ENCODE assay signal across 11 cellular contexts in genomic region chr19:18433735-18434398, GRCh38. TPM values are rescaled to one million over a fixed set of nuclear protein-coding genes. Genes with fewer than 3 reads are reported as not detected.
A peak's percentile ranks its signal among the peaks of the same experiment; 100 is the strongest.
DNase-seq lines count a peak whose midpoint lies in the region; ATAC-seq, FAIRE-seq and TF ChIP-seq lines count a peak whose summit lies in the region.
"Had no signal": no experiment of that assay in that cellular context is flagged by ENCODE, and none has a peak within 500 bp of the region (broad histone marks: within the 10 kb centered on the region; RNA-seq: fewer than 3 reads in every experiment).

No MANE protein-coding gene starts in this region.

- no peak for FAIRE-seq in HepG2 (lab: Jason Lieb, UNC)

- no peaks in the 10 kb centered on the region for H3K9me3 ChIP-seq in breast epithelium
- no peaks in the 10 kb centered on the region for H3K9me3 ChIP-seq in mammary epithelial cell (replicated peaks; ENCODE audit: insufficient read depth, low read length)
- H3K9me3 ChIP-seq in HepG2 (ENCODE audit: low read length) = no peaks in the 10 kb centered on the region

- BruUV-seq in mammary epithelial cell (replicated peaks; lab: Mats Ljungman, UMichigan) = no TSS peak
- BruUV-seq in HepG2 (replicated peaks; lab: Mats Ljungman, UMichigan) = no TSS peak

- peak overlapping the region; percentile 72 to 86 for H3K27ac ChIP-seq in breast epithelium
- no peak overlapping the region for H3K27ac ChIP-seq in mammary epithelial cell (ENCODE audit: insufficient read depth, low read depth, low read length)
- no peak overlapping the region for H3K27ac ChIP-seq in HepG2 (ENCODE audit: extremely low read length, insufficient read depth, low read length)
- H3K27ac ChIP-seq in urinary bladder (ENCODE audit: low read depth) = no peak overlapping the region
- H3K27ac ChIP-seq: GM23248 had no signal

- H3K27me3 ChIP-seq in breast epithelium (no peaks in the 10 kb centered on the region), mammary epithelial cell (ENCODE audit: insufficient read depth, low read length) (no peaks in the 10 kb centered on the region), HepG2 (ENCODE audit: control insufficient read depth in 1 of 2, insufficient read depth in 2 of 2, low read length in 2 of 2) (no peaks in the 10 kb centered on the region)

- POLR2A ChIA-PET in HepG2 (lab: Yijun Ruan, JAX) = no interaction called here

- H3K36me3 ChIP-seq in breast epithelium (no peaks in the 10 kb centered on the region), mammary epithelial cell (ENCODE audit: insufficient read depth, low read length) (peaks cover 1% of the 10 kb centered on the region), HepG2 (replicated peaks in 1 of 2; ENCODE audit: control insufficient read depth in 1 of 2, insufficient read depth in 2 of 2, low read length in 2 of 2) (peaks cover 1 to 3% of the 10 kb centered on the region in 2 experiments; a peak in 1 of 5 replicates), urinary bladder (ENCODE audit: insufficient read depth) (no peaks in the 10 kb centered on the region)

- TF ChIP-seq POLR2A in breast epithelium (IDR thresholded peaks at IDR 0.05) (no peak), HepG2 (IDR thresholded peaks at IDR 0.05; ENCODE audit: insufficient read depth in 1 of 2, low read depth in 2 of 2, low read length in 2 of 2) (no peak)

- H3K4me1 ChIP-seq in breast epithelium = peaks cover 0 to 31% of the 10 kb centered on the region in 2 donors
- H3K4me1 ChIP-seq in mammary epithelial cell (ENCODE audit: insufficient read depth, low read length) = peaks cover 31% of the 10 kb centered on the region
- peaks cover 9% of the 10 kb centered on the region for H3K4me1 ChIP-seq in HepG2 (ENCODE audit: insufficient read depth, low read length)
- peaks cover 1% of the 10 kb centered on the region for H3K4me1 ChIP-seq in urinary bladder (ENCODE audit: insufficient read depth)

- no peaks in the 10 kb centered on the region for H3K79me2 ChIP-seq in mammary epithelial cell (ENCODE audit: insufficient read depth, low read length)
- no peaks in the 10 kb centered on the region for H3K79me2 ChIP-seq in HepG2 (ENCODE audit: insufficient read depth, low read length)

- no peak for TF ChIP-seq RAD21 in HepG2 (CRISPR knock-in tag; IDR thresholded peaks at IDR 0.05)

- CTCF ChIA-PET in mammary epithelial cell (lab: Charles Lee; ENCODE audit: low non-redundant PET) = no interaction called here
- CTCF ChIA-PET in HepG2 (lab: Yijun Ruan, JAX; ENCODE audit: low intra/inter-chr PET ratio, low total read pairs) = no interaction called here

- no peak for TF ChIP-seq CTCF in breast epithelium (IDR thresholded peaks at IDR 0.05)
- no peak for TF ChIP-seq CTCF in mammary epithelial cell (conservative IDR thresholded peaks at IDR 0.05 in 1 of 2, IDR thresholded peaks at IDR 0.05 in 1 of 2; ENCODE audit: extremely low read depth in 1 of 2, insufficient read depth in 1 of 2, low read depth in 1 of 2, low read length in 2 of 2)
- TF ChIP-seq CTCF in HepG2 (CRISPR knock-in tag; IDR thresholded peaks at IDR 0.05) = no peak

- dilution Hi-C loops in mammary epithelial cell (cut with HindIII; ENCODE audit: low sequenced_read_pairs) = no loop called here

- 57% methylated on average over 10 of the region's 60 CpGs for WGBS in mammary epithelial cell (ENCODE audit: low coverage, missing lambda C conversion rate)
- WGBS in HepG2 (ENCODE audit: low lambda C conversion rate) = 96% methylated on average over 58 of the region's 60 CpGs
- WGBS in urinary bladder = 15% methylated on average over 60 of the region's 60 CpGs

- no peak for TF ChIP-seq EP300 in HepG2 (IDR thresholded peaks at IDR 0.05; ENCODE audit: low read depth in 2 of 2, low read length in 2 of 2)
- TF ChIP-seq EP300 in HepG2 (CRISPR knock-in tag; IDR thresholded peaks at IDR 0.05; ENCODE audit: borderline replicate concordance) = no peak

- intact Hi-C loops in breast epithelium (cut with DNase I; ENCODE audit: low total_unique reads) (no loop called here), mammary epithelial cell (cut with micrococcal nuclease) (no loop called here), HepG2 (cut with micrococcal nuclease; ENCODE audit: unreplicated experiment) (no loop called here)

- H2AFZ ChIP-seq in mammary epithelial cell (ENCODE audit: low read depth, low read length) (no peak overlapping the region), HepG2 (ENCODE audit: low read length) (no peak overlapping the region)
- H2AFZ ChIP-seq: GM23248 had no signal

- H4K20me1 ChIP-seq in mammary epithelial cell (ENCODE audit: insufficient read depth, low read length) (no peaks in the 10 kb centered on the region), HepG2 (ENCODE audit: insufficient read depth, low read length) (no peaks in the 10 kb centered on the region)

- H3K9ac ChIP-seq in mammary epithelial cell (ENCODE audit: insufficient read depth, low read length) (no peak overlapping the region), HepG2 (ENCODE audit: insufficient read depth, low read depth, low read length) (no peak overlapping the region)
- H3K9ac ChIP-seq: GM23248 had no signal

- H3K4me3 ChIP-seq in breast epithelium = peak overlapping the region; percentile 30 to 72 (median 58)
- no peak overlapping the region for H3K4me3 ChIP-seq in mammary epithelial cell (replicated peaks in 1 of 3; ENCODE audit: insufficient read depth in 1 of 3, low read depth in 2 of 3, low read length in 3 of 3)
- no peak overlapping the region for H3K4me3 ChIP-seq in HepG2 (replicated peaks in 1 of 3; ENCODE audit: insufficient read depth in 1 of 3, low read depth in 2 of 3, low read length in 3 of 3)
- H3K4me3 ChIP-seq in urinary bladder (ENCODE audit: low read depth, low read length) = peak overlapping the region; percentile 63
- H3K4me3 ChIP-seq: GM23248 had no signal

- DNase-seq in breast epithelium (ENCODE audit: low spot score in 2 of 2) (no peak), mammary epithelial cell (no peak), astrocyte of the hippocampus (ENCODE audit: low read depth, low spot score) (peak; percentile 60), HepG2 (ENCODE audit: low spot score) (no peak), NCI-H1694 (lab: John Stamatoyannopoulos, UW) (no peak), AML-193 (lab: John Stamatoyannopoulos, UW) (no peak)
- DNase-seq: DMS 273 treated with DMSO at 0.1 percent for 48 hours, NCI-H1436 had no signal

- in situ Hi-C loops in mammary epithelial cell (cut with MboI; ENCODE audit: low sequenced_read_pairs in 2 of 2) = no loop called here
- in situ Hi-C loops in HepG2 (cut with HindIII; ENCODE audit: extremely low pct_ligation_motif_present, low pct_unique_long_range_greater_than_20kb) = no loop called here

- ATAC-seq in HepG2 (no peak), esophagus mucosa (no peak)

- H3K4me2 ChIP-seq in mammary epithelial cell (ENCODE audit: insufficient read depth, low read depth, low read length) (no peak overlapping the region), HepG2 (ENCODE audit: low read depth, low read length) (no peak overlapping the region)

RNA-seq across cellular contexts. Expression of gene ISYNA1, which starts 4.1 kb away (rescaled TPM):
- 10 to 100 TPM in 2 of 3 donors, 1 to 10 TPM in 1; 7.4 to 42.9 (median 40.2) TPM for total RNA-seq in breast epithelium
- 10 to 100 TPM; 13.0 to 26.3 TPM for total RNA-seq in mammary epithelial cell
- 14.9 TPM for polyA plus RNA-seq in mammary epithelial cell
- 10.4 TPM for polyA minus RNA-seq in mammary epithelial cell
- total RNA-seq in HepG2 (2016; rRNA removed; fragmentation: Illumina TruSeq; extraction: Trizol) = 29.4 and 48.5 TPM in 2 replicates
- 8.4 and 10.1 TPM in 2 replicates for total RNA-seq in HepG2 (2016; cell fraction: cytosol; rRNA removed; fragmentation: Illumina TruSeq; extraction: Trizol; ENCODE audit: low read depth)
- total RNA-seq in HepG2 (2016; cell fraction: insoluble cytoplasmic fraction; rRNA removed; fragmentation: Illumina TruSeq; extraction: Trizol) = 29.3 and 46.4 TPM in 2 replicates
- 16.0 and 18.7 TPM in 2 replicates for total RNA-seq in HepG2 (2016; cell fraction: membrane; rRNA removed; fragmentation: Illumina TruSeq; extraction: Trizol)
- 33.6 and 37.4 TPM in 2 replicates for total RNA-seq in HepG2 (2016; cell fraction: nucleus; rRNA removed; fragmentation: Illumina TruSeq; extraction: Trizol)
- 29.6 and 36.5 TPM in 2 replicates for polyA plus RNA-seq in HepG2 (2011; rRNA removed)
- polyA plus RNA-seq in HepG2 (2011; cell fraction: cytosol; rRNA removed) = 14.0 and 25.3 TPM in 2 replicates
- 246 and 367 TPM in 2 replicates for polyA plus RNA-seq in HepG2 (2011; cell fraction: nucleus; rRNA removed)
- polyA plus RNA-seq in HepG2 (2012) = 32.5 and 49.8 TPM in 2 replicates
- polyA plus RNA-seq in HepG2 (2016; cell fraction: cytosol; fragmentation: Illumina TruSeq; extraction: Trizol; ENCODE audit: low read depth) = 16.0 and 16.5 TPM in 2 replicates
- 44.6 and 57.4 TPM in 2 replicates for polyA plus RNA-seq in HepG2 (2016; cell fraction: insoluble cytoplasmic fraction; fragmentation: Illumina TruSeq; extraction: Trizol; ENCODE audit: low read depth)
- polyA plus RNA-seq in HepG2 (2016; cell fraction: membrane; fragmentation: Illumina TruSeq; extraction: Trizol; ENCODE audit: low read depth) = 18.1 and 22.4 TPM in 2 replicates
- polyA plus RNA-seq in HepG2 (2016; cell fraction: nucleus; fragmentation: Illumina TruSeq; extraction: Trizol; ENCODE audit: insufficient read depth, low read depth) = 103 and 119 TPM in 2 replicates
- polyA minus RNA-seq in HepG2 (2011; rRNA and poly(A)+ RNA removed; ENCODE audit: low replicate concordance) = 1.3 and 50.2 TPM in 2 replicates
- 20.4 and 29.0 TPM in 2 replicates for polyA minus RNA-seq in HepG2 (2011; cell fraction: cytosol; rRNA and poly(A)+ RNA removed)
- polyA minus RNA-seq in HepG2 (2011; cell fraction: nucleus; rRNA and poly(A)+ RNA removed) = 13.3 and 14.3 TPM in 2 replicates
- 26.0 TPM for total RNA-seq in urinary bladder
- 35.6 TPM for polyA plus RNA-seq in urinary bladder
- 8.5 TPM for total RNA-seq in esophagus mucosa

RNA-seq across cellular contexts. Expression of gene SSBP4, which starts 14.7 kb away (rescaled TPM):
- total RNA-seq in breast epithelium (10 to 100 TPM; 29.4 to 71.8 (median 46.7) TPM), mammary epithelial cell (10 to 100 TPM; 34.0 to 41.0 TPM), HepG2 (2016; rRNA removed; fragmentation: Illumina TruSeq; extraction: Trizol) (19.3 and 39.5 TPM in 2 replicates), urinary bladder (28.8 TPM), esophagus mucosa (15.7 TPM)
- polyA plus RNA-seq in mammary epithelial cell (14.3 TPM), HepG2 (2011; rRNA removed) (20.8 and 33.4 TPM in 2 replicates), urinary bladder (81.3 TPM)
- polyA minus RNA-seq in mammary epithelial cell = 1.7 TPM
- 95.2 and 104 TPM in 2 replicates for total RNA-seq in HepG2 (2016; cell fraction: cytosol; rRNA removed; fragmentation: Illumina TruSeq; extraction: Trizol; ENCODE audit: low read depth)
- 14.4 and 39.0 TPM in 2 replicates for total RNA-seq in HepG2 (2016; cell fraction: insoluble cytoplasmic fraction; rRNA removed; fragmentation: Illumina TruSeq; extraction: Trizol)
- total RNA-seq in HepG2 (2016; cell fraction: membrane; rRNA removed; fragmentation: Illumina TruSeq; extraction: Trizol) = 103 and 124 TPM in 2 replicates
- total RNA-seq in HepG2 (2016; cell fraction: nucleus; rRNA removed; fragmentation: Illumina TruSeq; extraction: Trizol) = 26.9 and 35.1 TPM in 2 replicates
- polyA plus RNA-seq in HepG2 (2011; cell fraction: cytosol; rRNA removed) = 11.6 and 28.6 TPM in 2 replicates
- 200 and 290 TPM in 2 replicates for polyA plus RNA-seq in HepG2 (2011; cell fraction: nucleus; rRNA removed)
- polyA plus RNA-seq in HepG2 (2012) = 18.2 and 31.6 TPM in 2 replicates
- polyA plus RNA-seq in HepG2 (2016; cell fraction: cytosol; fragmentation: Illumina TruSeq; extraction: Trizol; ENCODE audit: low read depth) = 133 and 147 TPM in 2 replicates
- polyA plus RNA-seq in HepG2 (2016; cell fraction: insoluble cytoplasmic fraction; fragmentation: Illumina TruSeq; extraction: Trizol; ENCODE audit: low read depth) = 34.3 and 41.3 TPM in 2 replicates
- polyA plus RNA-seq in HepG2 (2016; cell fraction: membrane; fragmentation: Illumina TruSeq; extraction: Trizol; ENCODE audit: low read depth) = 147 and 152 TPM in 2 replicates
- polyA plus RNA-seq in HepG2 (2016; cell fraction: nucleus; fragmentation: Illumina TruSeq; extraction: Trizol; ENCODE audit: insufficient read depth, low read depth) = 117 and 122 TPM in 2 replicates
- 10.3 and 12.3 TPM in 2 replicates for polyA minus RNA-seq in HepG2 (2011; rRNA and poly(A)+ RNA removed; ENCODE audit: low replicate concordance)
- polyA minus RNA-seq in HepG2 (2011; cell fraction: cytosol; rRNA and poly(A)+ RNA removed) = 12.0 and 13.9 TPM in 2 replicates
- 20.1 and 21.6 TPM in 2 replicates for polyA minus RNA-seq in HepG2 (2011; cell fraction: nucleus; rRNA and poly(A)+ RNA removed)

RNA-seq across cellular contexts. Expression of gene LRRC25, which starts 36.4 kb away (rescaled TPM):
- total RNA-seq in breast epithelium (10 to 100 TPM in 1 of 3 donors, 1 to 10 TPM in 2; 3.9 to 27.2 (median 7.2) TPM), mammary epithelial cell (not detected), HepG2 (2016; rRNA removed; fragmentation: Illumina TruSeq; extraction: Trizol) (0.13 TPM in 1 of 2 replicates, not detected in the other), urinary bladder (2.9 TPM), esophagus mucosa (0.48 TPM)
- polyA plus RNA-seq in mammary epithelial cell (not detected), HepG2 (2011; rRNA removed) (0.53 and 0.85 TPM in 2 replicates), urinary bladder (7.0 TPM)
- not detected for polyA minus RNA-seq in mammary epithelial cell
- total RNA-seq in HepG2 (2016; cell fraction: cytosol; rRNA removed; fragmentation: Illumina TruSeq; extraction: Trizol; ENCODE audit: low read depth) = 0.20 TPM in 1 of 2 replicates, not detected in the other
- 0.11 TPM in 1 of 2 replicates, not detected in the other for total RNA-seq in HepG2 (2016; cell fraction: insoluble cytoplasmic fraction; rRNA removed; fragmentation: Illumina TruSeq; extraction: Trizol)
- total RNA-seq in HepG2 (2016; cell fraction: membrane; rRNA removed; fragmentation: Illumina TruSeq; extraction: Trizol) = 0.17 and 0.19 TPM in 2 replicates
- 0.25 TPM in 1 of 2 replicates, not detected in the other for total RNA-seq in HepG2 (2016; cell fraction: nucleus; rRNA removed; fragmentation: Illumina TruSeq; extraction: Trizol)
- 0.66 and 0.68 TPM in 2 replicates for polyA plus RNA-seq in HepG2 (2011; cell fraction: cytosol; rRNA removed)
- polyA plus RNA-seq in HepG2 (2011; cell fraction: nucleus; rRNA removed) = 0.16 and 0.35 TPM in 2 replicates
- polyA plus RNA-seq in HepG2 (2012) = 0.11 and 0.13 TPM in 2 replicates
- polyA plus RNA-seq in HepG2 (2016; cell fraction: cytosol; fragmentation: Illumina TruSeq; extraction: Trizol; ENCODE audit: low read depth) = 0.05 TPM in 1 of 2 replicates, not detected in the other
- polyA plus RNA-seq in HepG2 (2016; cell fraction: insoluble cytoplasmic fraction; fragmentation: Illumina TruSeq; extraction: Trizol; ENCODE audit: low read depth) = 0.12 and 0.15 TPM in 2 replicates
- 0.13 TPM in 1 of 2 replicates, not detected in the other for polyA plus RNA-seq in HepG2 (2016; cell fraction: membrane; fragmentation: Illumina TruSeq; extraction: Trizol; ENCODE audit: low read depth)
- polyA plus RNA-seq in HepG2 (2016; cell fraction: nucleus; fragmentation: Illumina TruSeq; extraction: Trizol; ENCODE audit: insufficient read depth, low read depth) = not detected in 2 replicates
- polyA minus RNA-seq in HepG2 (2011; rRNA and poly(A)+ RNA removed; ENCODE audit: low replicate concordance) = 0.60 TPM in 1 of 2 replicates, not detected in the other
- 0.40 and 0.70 TPM in 2 replicates for polyA minus RNA-seq in HepG2 (2011; cell fraction: cytosol; rRNA and poly(A)+ RNA removed)
- 0.25 TPM in 1 of 2 replicates, not detected in the other for polyA minus RNA-seq in HepG2 (2011; cell fraction: nucleus; rRNA and poly(A)+ RNA removed)
- total RNA-seq: GM23248 had no signal
- polyA plus RNA-seq: GM23248 had no signal

RNA-seq across cellular contexts. Expression of gene GDF15, which starts 47.9 kb away (rescaled TPM):
- total RNA-seq in breast epithelium (10 to 100 TPM in 1 of 3 donors, 1 to 10 TPM in 2; 2.7 to 60.3 (median 9.2) TPM), mammary epithelial cell (10 to 100 TPM; 78.7 to 93.2 TPM), HepG2 (2016; rRNA removed; fragmentation: Illumina TruSeq; extraction: Trizol) (43.0 and 146 TPM in 2 replicates), urinary bladder (12.5 TPM), esophagus mucosa (3.9 TPM)
- polyA plus RNA-seq in mammary epithelial cell (21.2 TPM), HepG2 (2011; rRNA removed) (422 and 537 TPM in 2 replicates), urinary bladder (58.2 TPM)
- polyA minus RNA-seq in mammary epithelial cell = 1.8 TPM
- total RNA-seq in HepG2 (2016; cell fraction: cytosol; rRNA removed; fragmentation: Illumina TruSeq; extraction: Trizol; ENCODE audit: low read depth) = 42.0 and 45.2 TPM in 2 replicates
- 37.4 and 148 TPM in 2 replicates for total RNA-seq in HepG2 (2016; cell fraction: insoluble cytoplasmic fraction; rRNA removed; fragmentation: Illumina TruSeq; extraction: Trizol)
- 53.4 and 57.4 TPM in 2 replicates for total RNA-seq in HepG2 (2016; cell fraction: membrane; rRNA removed; fragmentation: Illumina TruSeq; extraction: Trizol)
- total RNA-seq in HepG2 (2016; cell fraction: nucleus; rRNA removed; fragmentation: Illumina TruSeq; extraction: Trizol) = 112 and 139 TPM in 2 replicates
- polyA plus RNA-seq in HepG2 (2011; cell fraction: cytosol; rRNA removed) = 539 and 794 TPM in 2 replicates
- 1,510 and 1,558 TPM in 2 replicates for polyA plus RNA-seq in HepG2 (2011; cell fraction: nucleus; rRNA removed)
- 229 and 758 TPM in 2 replicates for polyA plus RNA-seq in HepG2 (2012)
- 22.2 and 24.9 TPM in 2 replicates for polyA plus RNA-seq in HepG2 (2016; cell fraction: cytosol; fragmentation: Illumina TruSeq; extraction: Trizol; ENCODE audit: low read depth)
- 49.2 and 57.0 TPM in 2 replicates for polyA plus RNA-seq in HepG2 (2016; cell fraction: insoluble cytoplasmic fraction; fragmentation: Illumina TruSeq; extraction: Trizol; ENCODE audit: low read depth)
- 30.8 and 31.5 TPM in 2 replicates for polyA plus RNA-seq in HepG2 (2016; cell fraction: membrane; fragmentation: Illumina TruSeq; extraction: Trizol; ENCODE audit: low read depth)
- 315 and 334 TPM in 2 replicates for polyA plus RNA-seq in HepG2 (2016; cell fraction: nucleus; fragmentation: Illumina TruSeq; extraction: Trizol; ENCODE audit: insufficient read depth, low read depth)
- polyA minus RNA-seq in HepG2 (2011; rRNA and poly(A)+ RNA removed; ENCODE audit: low replicate concordance) = 4.5 and 440 TPM in 2 replicates
- 366 and 433 TPM in 2 replicates for polyA minus RNA-seq in HepG2 (2011; cell fraction: cytosol; rRNA and poly(A)+ RNA removed)
- polyA minus RNA-seq in HepG2 (2011; cell fraction: nucleus; rRNA and poly(A)+ RNA removed) = 115 and 151 TPM in 2 replicates

Comparison
In these comparisons a context has a peak if more than half of its experiments do, and no peak if none do; other contexts are left out.
1. H3K27ac ChIP-seq: peak in breast epithelium (2 of 2); none in mammary epithelial cell (single experiment), HepG2 (single experiment) and urinary bladder (single experiment).
2. H3K4me3 ChIP-seq: peak in breast epithelium (3 of 3) and urinary bladder (single experiment); none in mammary epithelial cell (0 of 3) and HepG2 (0 of 3).